ENCODE assay signal across 9 cellular contexts in genomic region chr21:34883501-34884271, GRCh38.
DNase-seq lines count a peak whose midpoint lies in the region; ATAC-seq and TF ChIP-seq lines count a peak whose summit lies in the region.
"Had no signal": no experiment of that assay in that cellular context is flagged by ENCODE, and none has a peak within 500 bp of the region (broad histone marks: within the 10 kb centered on the region; RNA-seq: fewer than 3 reads in every experiment).

No MANE protein-coding gene starts in this region.

- TF ChIP-seq EP300 in esophagus muscularis mucosa (IDR thresholded peaks at IDR 0.05), result no peak

- H3K27me3 ChIP-seq in esophagus muscularis mucosa, result peaks cover 4 to 59% (median 24%) of the 10 kb centered on the region in 4 donors
- H3K27me3 ChIP-seq in spleen (replicated peaks in 1 of 7), result peaks cover 0 to 34% (median 6%) of the 10 kb centered on the region in 7 donors

- CTCF ChIA-PET in activated CD4-positive, alpha-beta T cell treated with anti-CD3 and anti-CD28 coated beads for 36 hours (lab: Charles Lee), result interaction anchor here (0.6 to 3.3 kb wide), 4 partner anchors 84 to 155 kb away, joined by 3 to 9 read pairs (median 4); no protein-coding TSS in a partner anchor

- H3K4me1 Mint-ChIP-seq in activated CD4-positive, alpha-beta T cell treated with anti-CD3 and anti-CD28 coated beads for 36 hours, result peaks cover 57% of the 10 kb centered on the region

- peak overlapping the region in 2 of 4 donors; percentile 16 to 82 for H3K27ac ChIP-seq in esophagus muscularis mucosa (replicated peaks in 1 of 4)
- peak overlapping the region in 7 of 8 donors; percentile 48 to 98 (median 94) for H3K27ac ChIP-seq in spleen

- intact Hi-C loops in activated CD4-positive, alpha-beta T cell treated with anti-CD3 and anti-CD28 coated beads for 36 hours (cut with DNase I, micrococcal nuclease), result loop anchor here in 1 of 2 experiments (5.0 to 10.0 kb wide), 2 partner anchors 76 to 341 kb away; no protein-coding TSS in a partner anchor
- intact Hi-C loops in esophagus muscularis mucosa (cut with DNase I), result loop anchor here (10.0 kb wide), 1 partner anchor 1441 kb away; the partner anchor contains the start of gene MORC3
- intact Hi-C loops in spleen (cut with DNase I; ENCODE audit: low total_unique reads), result no loop called here

- peak overlapping the region in 1 of 4 donors; percentile 34 for H3K4me3 ChIP-seq in esophagus muscularis mucosa
- peak overlapping the region in 5 of 8 donors; percentile 1 to 90 (median 6) for H3K4me3 ChIP-seq in spleen

- peaks cover 68% of the 10 kb centered on the region for H3K36me3 Mint-ChIP-seq in activated CD4-positive, alpha-beta T cell treated with anti-CD3 and anti-CD28 coated beads for 36 hours (ENCODE audit: low read depth)

- WGBS in esophagus muscularis mucosa, result 68% methylated on average over 6 of the region's 6 CpGs
- WGBS in spleen, 5 donors, result 45 to 56% (median 50%) methylated on average over 6 of the region's 6 CpGs

- peak overlapping the region; percentile 92 for H3K4me3 Mint-ChIP-seq in activated CD4-positive, alpha-beta T cell treated with anti-CD3 and anti-CD28 coated beads for 36 hours

- TF ChIP-seq POLR2A in esophagus muscularis mucosa (IDR thresholded peaks at IDR 0.05; ENCODE audit: low read depth) (no peak), spleen (IDR thresholded peaks at IDR 0.05) (no peak)

- DNase-seq in activated CD4-positive, alpha-beta T cell treated with anti-CD3 and anti-CD28 coated beads for 36 hours, result no peak
- DNase-seq in activated CD4-positive, alpha-beta T cell treated with anti-CD3 and anti-CD28 coated beads, Interleukin-2, amount 50 U/mL, for 1 hour, result no peak
- DNase-seq in RKO (ENCODE audit: low spot score) (peak; percentile 52), esophagus muscularis mucosa (ENCODE audit: extremely low spot score) (peak; percentile 37), spleen (no peak)
- DNase-seq: NCI-H2171 had no signal

- H3K9me3 ChIP-seq in esophagus muscularis mucosa (no peaks in the 10 kb centered on the region), spleen (no peaks in the 10 kb centered on the region)

- POLR2A ChIA-PET in activated CD4-positive, alpha-beta T cell treated with anti-CD3 and anti-CD28 coated beads for 36 hours (lab: Charles Lee), result interaction anchor here (1.0 kb wide), 1 partner anchor 165 kb away, joined by 5 read pairs; no protein-coding TSS in a partner anchor

- H3K4me1 ChIP-seq in esophagus muscularis mucosa, result peaks cover 21 to 32% (median 30%) of the 10 kb centered on the region in 4 donors
- peaks cover 20 to 88% (median 62%) of the 10 kb centered on the region in 6 donors for H3K4me1 ChIP-seq in spleen

- H3K36me3 ChIP-seq in esophagus muscularis mucosa, result no peaks in the 10 kb centered on the region
- peaks cover 0 to 21% (median 6%) of the 10 kb centered on the region in 6 donors for H3K36me3 ChIP-seq in spleen

- H3K9me3 Mint-ChIP-seq in activated CD4-positive, alpha-beta T cell treated with anti-CD3 and anti-CD28 coated beads for 36 hours (ENCODE audit: low read depth), result no peaks in the 10 kb centered on the region

- no peak for TF ChIP-seq CTCF in esophagus muscularis mucosa (IDR thresholded peaks at IDR 0.05)
- TF ChIP-seq CTCF in spleen (IDR thresholded peaks at IDR 0.05 in 8 of 11, conservative IDR thresholded peaks at IDR 0.05 in 3 of 11), result no peak

- no peak for ATAC-seq in activated CD4-positive, alpha-beta T cell treated with anti-CD3 and anti-CD28 coated beads for 36 hours
- ATAC-seq in HG03159 (IDR thresholded peaks at IDR 0.05; ENCODE audit: unreplicated experiment) (no peak), HG03565 (IDR thresholded peaks at IDR 0.05; ENCODE audit: unreplicated experiment) (no peak), HG03521 (IDR thresholded peaks at IDR 0.05; ENCODE audit: unreplicated experiment) (no peak)

- H3K27ac Mint-ChIP-seq in activated CD4-positive, alpha-beta T cell treated with anti-CD3 and anti-CD28 coated beads for 36 hours, result peak overlapping the region; percentile 91

- no peaks in the 10 kb centered on the region for H3K27me3 Mint-ChIP-seq in activated CD4-positive, alpha-beta T cell treated with anti-CD3 and anti-CD28 coated beads for 36 hours

Comparison
In these comparisons a context has a peak if more than half of its experiments do, and no peak if none do; other contexts are left out.
1. DNase-seq: peak in RKO (single experiment) and esophagus muscularis mucosa (single experiment); none in activated CD4-positive, alpha-beta T cell treated with anti-CD3 and anti-CD28 coated beads for 36 hours (single experiment), activated CD4-positive, alpha-beta T cell treated with anti-CD3 and anti-CD28 coated beads, Interleukin-2, amount 50 U/mL, for 1 hour (single experiment) and spleen (single experiment).